Comparison of ENCODE assay signal across 18 cellular contexts in the genomic region with DNA sequence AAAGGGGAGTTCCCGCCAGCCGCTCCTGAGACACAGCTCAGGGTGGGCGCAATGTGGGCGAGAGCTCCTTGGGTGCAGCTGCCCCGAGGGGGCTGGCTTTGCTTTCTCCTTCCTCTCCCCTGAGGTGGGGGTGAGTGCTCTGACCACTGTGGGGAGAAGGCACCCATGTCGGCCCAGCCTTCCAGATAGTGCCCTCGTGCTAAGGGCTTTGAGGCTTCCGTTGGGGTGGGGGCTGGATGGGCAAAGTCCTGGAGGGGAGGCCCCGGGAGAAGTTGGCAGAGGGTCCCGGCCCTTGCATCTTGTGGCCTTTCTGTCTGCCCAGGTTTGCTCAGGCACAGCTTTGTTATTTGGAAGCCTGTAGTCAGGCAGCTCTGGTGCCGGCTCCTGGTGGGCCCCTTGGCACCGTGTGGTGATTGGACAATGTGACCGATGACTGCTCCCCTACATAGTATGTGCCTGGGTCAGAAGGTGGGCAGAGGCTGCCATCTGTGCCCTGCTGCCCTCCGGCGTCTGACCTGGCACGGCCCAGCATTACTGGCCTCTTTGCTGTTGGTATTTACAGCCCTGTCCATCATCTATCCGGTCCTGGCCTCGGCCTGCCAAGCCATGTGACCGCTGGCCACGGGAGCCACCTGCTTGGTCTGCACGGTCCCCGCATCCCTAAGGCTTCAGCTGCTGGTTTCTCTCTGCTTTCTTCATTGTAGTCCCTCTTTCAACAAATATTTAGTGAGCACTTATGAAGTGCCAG. TPM values are rescaled to one million over a fixed set of nuclear protein-coding genes. Genes with fewer than 3 reads are reported as not detected.
DNase-seq lines count a peak whose midpoint lies in the region; ATAC-seq, FAIRE-seq and TF ChIP-seq lines count a peak whose summit lies in the region.
"Had no signal": no experiment of that assay in that cellular context is flagged by ENCODE, and none has a peak within 500 bp of the region (broad histone marks: within the 10 kb centered on the region; RNA-seq: fewer than 3 reads in every experiment).

No MANE protein-coding gene starts in this region.

- TF ChIP-seq CTCF in HFFc6 (IDR thresholded peaks at IDR 0.05) (no peak), HepG2 (CRISPR knock-in tag; IDR thresholded peaks at IDR 0.05) (no peak), sigmoid colon (IDR thresholded peaks at IDR 0.05) (no peak)

- no peak overlapping the region for H3K4me3 ChIP-seq in HepG2 (replicated peaks in 1 of 3; ENCODE audit: insufficient read depth in 1 of 3, low read depth in 2 of 3, low read length in 3 of 3)
- H3K4me3 ChIP-seq in sigmoid colon = no peak overlapping the region
- H3K4me3 ChIP-seq: HAP-1, Peyer's patch had no signal

- ATAC-seq in HepG2 (no peak), GM19324 (IDR thresholded peaks at IDR 0.05; ENCODE audit: low FRiP score, unreplicated experiment) (no peak)

- H3K9ac ChIP-seq in HepG2 (ENCODE audit: insufficient read depth, low read depth, low read length) = no peak overlapping the region

- no peak overlapping the region for H3K4me3 Mint-ChIP-seq in HFFc6
- H3K4me3 Mint-ChIP-seq: CD14-positive monocyte had no signal

- TF ChIP-seq RAD21 in HepG2 (CRISPR knock-in tag; IDR thresholded peaks at IDR 0.05) = no peak

- TF ChIP-seq POLR2A in HepG2 (IDR thresholded peaks at IDR 0.05; ENCODE audit: insufficient read depth in 1 of 2, low read depth in 2 of 2, low read length in 2 of 2) (no peak), sigmoid colon (IDR thresholded peaks at IDR 0.05) (no peak)

- H3K27me3 ChIP-seq in HepG2 (ENCODE audit: control insufficient read depth in 1 of 2, insufficient read depth in 2 of 2, low read length in 2 of 2) = peaks cover 17 to 67% of the 10 kb centered on the region in 2 experiments
- H3K27me3 ChIP-seq in sigmoid colon = no peaks in the 10 kb centered on the region
- H3K27me3 ChIP-seq: Peyer's patch had no signal

- H3K27ac Mint-ChIP-seq in HFFc6 = peak overlapping the region; percentile 95
- H3K27ac Mint-ChIP-seq: CD14-positive monocyte had no signal

- H3K79me2 ChIP-seq in HepG2 (ENCODE audit: insufficient read depth, low read length) = no peaks in the 10 kb centered on the region

- no peaks in the 10 kb centered on the region for H3K9me3 Mint-ChIP-seq in HFFc6
- H3K9me3 Mint-ChIP-seq: CD14-positive monocyte had no signal

- no peaks in the 10 kb centered on the region for H4K20me1 ChIP-seq in HepG2 (ENCODE audit: insufficient read depth, low read length)

- H3K4me1 ChIP-seq in HepG2 (ENCODE audit: insufficient read depth, low read length) (no peaks in the 10 kb centered on the region), sigmoid colon (peaks cover 0 to 71% (median 64%) of the 10 kb centered on the region in 4 donors)
- H3K4me1 ChIP-seq: HAP-1, Peyer's patch had no signal

- TF ChIP-seq EP300 in HepG2 (IDR thresholded peaks at IDR 0.05; ENCODE audit: low read depth in 2 of 2, low read length in 2 of 2) (no peak), HepG2 (CRISPR knock-in tag; IDR thresholded peaks at IDR 0.05; ENCODE audit: borderline replicate concordance) (no peak), sigmoid colon (IDR thresholded peaks at IDR 0.05) (no peak)

- H3K36me3 ChIP-seq in HepG2 (replicated peaks in 1 of 2; ENCODE audit: control insufficient read depth in 1 of 2, insufficient read depth in 2 of 2, low read length in 2 of 2) (no peaks in the 10 kb centered on the region), sigmoid colon (no peaks in the 10 kb centered on the region)
- H3K36me3 ChIP-seq: HAP-1, Peyer's patch had no signal

- H3K36me3 Mint-ChIP-seq in HFFc6 (ENCODE audit: low read depth) = peaks cover 18% of the 10 kb centered on the region
- H3K36me3 Mint-ChIP-seq: CD14-positive monocyte had no signal

- in situ Hi-C loops in HepG2 (cut with HindIII; ENCODE audit: extremely low pct_ligation_motif_present, low pct_unique_long_range_greater_than_20kb) = no loop called here

- 30% methylated on average over 18 of the region's 22 CpGs for WGBS in HepG2 (ENCODE audit: low lambda C conversion rate)
- 81 to 86% methylated on average over 22 of the region's 22 CpGs for WGBS in sigmoid colon, 2 donors

- DNase-seq in HFFc6 (no peak), HepG2 (ENCODE audit: low spot score) (no peak), sigmoid colon (peak; percentile 67), NCI-H1436 treated with DMSO at 0.1 percent for 48 hours (lab: John Stamatoyannopoulos, UW) (no peak), NCI-H446 treated with DMSO at 0.1 percent for 48 hours (lab: John Stamatoyannopoulos, UW) (no peak), NOMO-1 (lab: John Stamatoyannopoulos, UW; ENCODE audit: unreplicated experiment in 2 of 2) (no peak)
- DNase-seq: ACHN, DMS79, Kasumi-1, MM.1S, NCI-H1092, NCI-H2081, NCI-H2171 treated with DMSO at 0.1 percent for 48 hours, Peyer's patch had no signal

- no TSS peak for BruUV-seq in HepG2 (replicated peaks; lab: Mats Ljungman, UMichigan)

- H3K27ac ChIP-seq in HepG2 (ENCODE audit: extremely low read length, insufficient read depth, low read length) (no peak overlapping the region), sigmoid colon (peak overlapping the region in 1 of 4 donors; percentile 28)

- H3K9me3 ChIP-seq in HepG2 (ENCODE audit: low read length) (no peaks in the 10 kb centered on the region), sigmoid colon (no peaks in the 10 kb centered on the region)
- H3K9me3 ChIP-seq: HAP-1, Peyer's patch had no signal

- FAIRE-seq in HepG2 (lab: Jason Lieb, UNC) = no peak

- no peak overlapping the region for H2AFZ ChIP-seq in HepG2 (ENCODE audit: low read length)

- intact Hi-C loops in HepG2 (cut with micrococcal nuclease; ENCODE audit: unreplicated experiment) (no loop called here), sigmoid colon (cut with DNase I) (loop anchor here (5.0 kb wide), 1 partner anchor 44 kb away; no protein-coding TSS in a partner anchor)

- H3K27me3 Mint-ChIP-seq in HFFc6 (ENCODE audit: insufficient read depth) = peaks cover 29% of the 10 kb centered on the region

- H3K4me1 Mint-ChIP-seq in HFFc6 (ENCODE audit: low read depth) = peaks cover 48% of the 10 kb centered on the region; the same call in 1 of the 2 replicates
- H3K4me1 Mint-ChIP-seq: CD14-positive monocyte had no signal

- POLR2A ChIA-PET in HepG2 (lab: Yijun Ruan, JAX) = no interaction called here

- H3K4me2 ChIP-seq in HepG2 (ENCODE audit: low read depth, low read length) = no peak overlapping the region

- CTCF ChIA-PET in HepG2 (lab: Yijun Ruan, JAX; ENCODE audit: low intra/inter-chr PET ratio, low total read pairs) = no interaction called here

TF ChIP-seq in HepG2, 621 proteins besides CTCF, POLR2A, EP300 and RAD21:
- no peak for TF ChIP-seq ZNF724P (CRISPR knock-in tag; IDR thresholded peaks at IDR 0.05; ENCODE audit: borderline replicate concordance)
- TF ChIP-seq KMT2A (CRISPR knock-in tag; IDR thresholded peaks at IDR 0.05) = no peak
- TF ChIP-seq ZKSCAN5 (CRISPR knock-in tag; IDR thresholded peaks at IDR 0.05) = no peak
- TF ChIP-seq FIP1L1 (IDR thresholded peaks at IDR 0.05; ENCODE audit: borderline replicate concordance, insufficient read depth, low read depth, low read length) = no peak
- no peak for TF ChIP-seq ZNF589 (CRISPR knock-in tag; conservative IDR thresholded peaks at IDR 0.05)
- TF ChIP-seq SSRP1 (CRISPR knock-in tag; IDR thresholded peaks at IDR 0.05) = no peak
- TF ChIP-seq ZNF367 (CRISPR knock-in tag; IDR thresholded peaks at IDR 0.05; ENCODE audit: borderline replicate concordance) = no peak
- TF ChIP-seq HNRNPL (IDR thresholded peaks at IDR 0.05; ENCODE audit: low read depth, low read length) = 0 out of 2 replicates have a peak, but pooled peaks have one; percentile 21

RNA-seq across cellular contexts. Expression of a gene that starts 50.8 kb away (rescaled TPM):
- total RNA-seq in HFFc6 (2021; fragmentation: NEBNext Ultra II Directional; extraction: Animal tissue kit (Norgen Biotek cat#: 25700)) = 100 to 1,000 TPM; 127 to 146 (median 137) TPM
- total RNA-seq in HepG2 (2016; rRNA removed; fragmentation: Illumina TruSeq; extraction: Trizol) = 0.11 TPM in 1 of 2 replicates, not detected in the other
- 0.18 and 0.20 TPM in 2 replicates for total RNA-seq in HepG2 (2016; cell fraction: cytosol; rRNA removed; fragmentation: Illumina TruSeq; extraction: Trizol; ENCODE audit: low read depth)
- total RNA-seq in HepG2 (2016; cell fraction: insoluble cytoplasmic fraction; rRNA removed; fragmentation: Illumina TruSeq; extraction: Trizol) = not detected in 2 replicates
- total RNA-seq in HepG2 (2016; cell fraction: membrane; rRNA removed; fragmentation: Illumina TruSeq; extraction: Trizol) = 0.21 and 0.25 TPM in 2 replicates
- total RNA-seq in HepG2 (2016; cell fraction: nucleus; rRNA removed; fragmentation: Illumina TruSeq; extraction: Trizol) = not detected in 2 replicates
- polyA plus RNA-seq in HepG2 (2011; rRNA removed) = 0.08 and 0.09 TPM in 2 replicates
- 0.10 and 0.34 TPM in 2 replicates for polyA plus RNA-seq in HepG2 (2011; cell fraction: cytosol; rRNA removed)
- 0.21 TPM in 1 of 2 replicates, not detected in the other for polyA plus RNA-seq in HepG2 (2011; cell fraction: nucleus; rRNA removed)
- polyA plus RNA-seq in HepG2 (2012) = 0.09 TPM in 1 of 2 replicates, not detected in the other
- polyA plus RNA-seq in HepG2 (2016; cell fraction: cytosol; fragmentation: Illumina TruSeq; extraction: Trizol; ENCODE audit: low read depth) = 0.21 and 0.36 TPM in 2 replicates
- not detected in 2 replicates for polyA plus RNA-seq in HepG2 (2016; cell fraction: insoluble cytoplasmic fraction; fragmentation: Illumina TruSeq; extraction: Trizol; ENCODE audit: low read depth)
- polyA plus RNA-seq in HepG2 (2016; cell fraction: membrane; fragmentation: Illumina TruSeq; extraction: Trizol; ENCODE audit: low read depth) = 0.12 TPM in 1 of 2 replicates, not detected in the other
- not detected in 2 replicates for polyA plus RNA-seq in HepG2 (2016; cell fraction: nucleus; fragmentation: Illumina TruSeq; extraction: Trizol; ENCODE audit: insufficient read depth, low read depth)
- polyA minus RNA-seq in HepG2 (2011; rRNA and poly(A)+ RNA removed; ENCODE audit: low replicate concordance) = 0.32 and 4.4 TPM in 2 replicates
- not detected in 2 replicates for polyA minus RNA-seq in HepG2 (2011; cell fraction: cytosol; rRNA and poly(A)+ RNA removed)
- polyA minus RNA-seq in HepG2 (2011; cell fraction: nucleus; rRNA and poly(A)+ RNA removed) = 0.37 and 0.39 TPM in 2 replicates
- total RNA-seq in sigmoid colon = 10 to 100 TPM; 53.9 to 92.2 (median 79.3) TPM
- 10 to 100 TPM in 1 of 3 donors, 1 to 10 TPM in 1, under 1 TPM in 1; 0.92 to 22.8 (median 3.8) TPM for polyA plus RNA-seq in sigmoid colon
- total RNA-seq: SK-MEL-5 had no signal

Comparison
In these comparisons a context has a peak if more than half of its experiments do, and no peak if none do; other contexts are left out.
1. RNA of a gene that starts 50.8 kb away (total RNA-seq): 127 to 146 TPM in HFFc6 and 53.9 to 92.2 TPM in sigmoid colon; 0.11 to 0.25 TPM in HepG2; every median in the first group is over 10 times any median in the second.